Comparison of ENCODE assay signal across 19 cellular contexts in the genomic region with DNA sequence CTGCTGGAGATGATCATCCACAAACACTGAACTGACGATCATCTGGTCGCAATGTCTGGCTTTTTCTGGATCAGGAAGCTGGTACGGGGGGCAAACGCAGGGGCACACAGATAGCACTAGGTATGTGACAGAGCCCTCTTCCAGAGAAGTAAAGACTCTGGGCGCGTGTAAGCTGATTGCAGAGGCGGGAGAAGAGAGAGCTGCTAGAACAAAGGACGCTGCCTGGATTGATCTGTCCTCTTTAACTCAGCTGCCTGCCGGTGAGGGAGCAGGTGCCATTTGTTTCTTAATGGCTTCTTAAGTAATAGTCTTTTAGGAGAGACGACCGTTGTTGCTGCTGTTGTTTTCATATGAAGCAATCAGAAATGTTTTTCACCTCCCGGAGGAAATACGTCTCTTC.
DNase-seq lines count a peak whose midpoint lies in the region; TF ChIP-seq lines count a peak whose summit lies in the region.
"Had no signal": no experiment of that assay in that cellular context is flagged by ENCODE, and none has a peak within 500 bp of the region (broad histone marks: within the 10 kb centered on the region; RNA-seq: fewer than 3 reads in every experiment).

No MANE protein-coding gene starts in this region.

- peak overlapping the region; percentile 61 for H3K27ac ChIP-seq in neural cell (ENCODE audit: low read length)
- H3K27ac ChIP-seq: SK-N-MC, uterus had no signal

- H3K27me3 ChIP-seq in neural cell (ENCODE audit: insufficient read depth, low read depth, low read length) (no peaks in the 10 kb centered on the region), MG63 (no peaks in the 10 kb centered on the region)
- H3K27me3 ChIP-seq: uterus had no signal

- TF ChIP-seq CTCF in neural cell (IDR thresholded peaks at IDR 0.05; ENCODE audit: poor library complexity, severe bottlenecking) (no peak), GM10248 (IDR thresholded peaks at IDR 0.05; ENCODE audit: control extremely low read depth, extremely low read depth, low read depth, missing control alignments) (no peak)

- no peaks in the 10 kb centered on the region for H3K9me2 ChIP-seq in neural cell (ENCODE audit: insufficient read depth, low read length)

- H3K4me2 ChIP-seq in neural cell (ENCODE audit: low read length): no peak overlapping the region

- H3F3A ChIP-seq in neural cell (ENCODE audit: insufficient read depth, low read length, poor library complexity, severe bottlenecking): no peaks in the 10 kb centered on the region

- H3K36me3 ChIP-seq in neural cell (ENCODE audit: insufficient read depth, low read length): no peaks in the 10 kb centered on the region
- no peaks in the 10 kb centered on the region for H3K36me3 ChIP-seq in MG63
- H3K36me3 ChIP-seq: uterus had no signal

- peak overlapping the region; percentile 37 for H3K9ac ChIP-seq in neural cell (ENCODE audit: low read length)

- H3K79me2 ChIP-seq in neural cell (replicated peaks; ENCODE audit: insufficient read depth, low read length): no peaks in the 10 kb centered on the region

- peak; percentile 84 for DNase-seq in NCI-H1092 treated with DMSO at 0.1 percent for 48 hours (lab: John Stamatoyannopoulos, UW)
- peak; percentile 83 for DNase-seq in NCI-H187 treated with DMSO at 0.1 percent for 48 hours (lab: John Stamatoyannopoulos, UW)
- peak; percentile 28 for DNase-seq in NCI-H69 (lab: John Stamatoyannopoulos, UW)
- DNase-seq in GM10248 (ENCODE audit: extremely low spot score): no peak
- DNase-seq in activated CD8-positive, alpha-beta memory T cell treated with anti-CD3 and anti-CD28 coated beads, Interleukin-2, amount 50 U/mL, for 4 hours: no peak
- no peak for DNase-seq in MG63
- DNase-seq in islet precursor cell: no peak
- DNase-seq: activated CD4-positive, alpha-beta T cell treated with anti-CD3 and anti-CD28 coated beads, Interleukin-2, amount 10 ng/mL, durations not matched to agents 24 days and 14 days; activated effector memory CD4-positive, alpha-beta T cell treated with Interleukin-2 at 50 U/mL for 16 hours; activated naive CD8-positive, alpha-beta T cell treated with anti-CD3 and anti-CD28 coated beads, Interleukin-2, amount 50 U/mL, for 24 hours; C1 segment of cervical spinal cord; effector CD8-positive, alpha-beta T cell; MM.1S; NCI-H2171 treated with DMSO at 0.1 percent for 48 hours; small intestine; stimulated activated CD4-positive, alpha-beta T cell treated with anti-CD3 and anti-CD28 coated beads, Interleukin-2, amount 100 ng/mL, for 24 hours; uterus had no signal

- peak; percentile 33 for TF ChIP-seq EP300 in neural cell (conservative IDR thresholded peaks at IDR 0.05; ENCODE audit: poor library complexity, severe bottlenecking)

- no peaks in the 10 kb centered on the region for H4K20me1 ChIP-seq in neural cell (ENCODE audit: insufficient read depth)

- no peak overlapping the region for H2AFZ ChIP-seq in neural cell (ENCODE audit: low read depth, low read length)

- H3K4me3 ChIP-seq in neural cell (ENCODE audit: low read length) (no peak overlapping the region), MG63 (no peak overlapping the region)
- H3K4me3 ChIP-seq: SK-N-MC, uterus had no signal

- H3K9me3 ChIP-seq in neural cell (ENCODE audit: low read length) (no peaks in the 10 kb centered on the region), MG63 (no peaks in the 10 kb centered on the region)
- H3K9me3 ChIP-seq: uterus had no signal

- POLR2A ChIA-PET in GM10248 (lab: Yijun Ruan, JAX): no interaction called here

- no peak for TF ChIP-seq RAD21 in neural cell (conservative IDR thresholded peaks at IDR 0.05)

- CTCF ChIA-PET in GM10248 (lab: Yijun Ruan, JAX): no interaction called here

TF ChIP-seq in neural cell, 6 proteins besides CTCF, POLR2A, EP300 and RAD21:
- TF ChIP-seq, protein P1, sequence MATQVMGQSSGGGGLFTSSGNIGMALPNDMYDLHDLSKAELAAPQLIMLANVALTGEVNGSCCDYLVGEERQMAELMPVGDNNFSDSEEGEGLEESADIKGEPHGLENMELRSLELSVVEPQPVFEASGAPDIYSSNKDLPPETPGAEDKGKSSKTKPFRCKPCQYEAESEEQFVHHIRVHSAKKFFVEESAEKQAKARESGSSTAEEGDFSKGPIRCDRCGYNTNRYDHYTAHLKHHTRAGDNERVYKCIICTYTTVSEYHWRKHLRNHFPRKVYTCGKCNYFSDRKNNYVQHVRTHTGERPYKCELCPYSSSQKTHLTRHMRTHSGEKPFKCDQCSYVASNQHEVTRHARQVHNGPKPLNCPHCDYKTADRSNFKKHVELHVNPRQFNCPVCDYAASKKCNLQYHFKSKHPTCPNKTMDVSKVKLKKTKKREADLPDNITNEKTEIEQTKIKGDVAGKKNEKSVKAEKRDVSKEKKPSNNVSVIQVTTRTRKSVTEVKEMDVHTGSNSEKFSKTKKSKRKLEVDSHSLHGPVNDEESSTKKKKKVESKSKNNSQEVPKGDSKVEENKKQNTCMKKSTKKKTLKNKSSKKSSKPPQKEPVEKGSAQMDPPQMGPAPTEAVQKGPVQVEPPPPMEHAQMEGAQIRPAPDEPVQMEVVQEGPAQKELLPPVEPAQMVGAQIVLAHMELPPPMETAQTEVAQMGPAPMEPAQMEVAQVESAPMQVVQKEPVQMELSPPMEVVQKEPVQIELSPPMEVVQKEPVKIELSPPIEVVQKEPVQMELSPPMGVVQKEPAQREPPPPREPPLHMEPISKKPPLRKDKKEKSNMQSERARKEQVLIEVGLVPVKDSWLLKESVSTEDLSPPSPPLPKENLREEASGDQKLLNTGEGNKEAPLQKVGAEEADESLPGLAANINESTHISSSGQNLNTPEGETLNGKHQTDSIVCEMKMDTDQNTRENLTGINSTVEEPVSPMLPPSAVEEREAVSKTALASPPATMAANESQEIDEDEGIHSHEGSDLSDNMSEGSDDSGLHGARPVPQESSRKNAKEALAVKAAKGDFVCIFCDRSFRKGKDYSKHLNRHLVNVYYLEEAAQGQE (IDR thresholded peaks at IDR 0.05; ENCODE audit: borderline replicate concordance): no peak
- no peak for TF ChIP-seq POLR2AphosphoS5 (IDR thresholded peaks at IDR 0.05)
- no peak for TF ChIP-seq TAF1 (IDR thresholded peaks at IDR 0.05; ENCODE audit: low read depth)
- no peak for TF ChIP-seq MXI1 (conservative IDR thresholded peaks at IDR 0.05; ENCODE audit: poor library complexity, severe bottlenecking)
- TF ChIP-seq SMC3 (conservative IDR thresholded peaks at IDR 0.05; ENCODE audit: poor library complexity): no peak
- no peak for TF ChIP-seq EZH2 (IDR thresholded peaks at IDR 0.05; ENCODE audit: borderline replicate concordance, insufficient read depth, low read length, poor library complexity, severe bottlenecking)

Comparison
In these comparisons a context has a peak if more than half of its experiments do, and no peak if none do; other contexts are left out.
1. DNase-seq: peak in NCI-H1092 treated with DMSO at 0.1 percent for 48 hours (single experiment), NCI-H187 treated with DMSO at 0.1 percent for 48 hours (single experiment) and NCI-H69 (single experiment); none in GM10248 (single experiment), activated CD8-positive, alpha-beta memory T cell treated with anti-CD3 and anti-CD28 coated beads, Interleukin-2, amount 50 U/mL, for 4 hours (single experiment), MG63 (single experiment) and islet precursor cell (single experiment).